3 cellular contexts compared by ENCODE assay signal in genomic region chr4:1290165-1290977, GRCh38.
A peak's percentile ranks its signal among the peaks of the same experiment; 100 is the strongest.
TF ChIP-seq lines count a peak whose summit lies in the region.

No MANE protein-coding gene starts in this region.

TF ChIP-seq in IMR-90, 13 proteins besides CTCF, POLR2A, EP300 and RAD21:
- TF ChIP-seq MAZ (IDR thresholded peaks at IDR 0.05; ENCODE audit: borderline replicate concordance, low read depth, low read length) (no peak), NFE2L2 (IDR thresholded peaks at IDR 0.05; ENCODE audit: low read depth, low read length) (no peak), SMC3 (IDR thresholded peaks at IDR 0.05; ENCODE audit: low read depth, low read length) (no peak), MXI1 (IDR thresholded peaks at IDR 0.05; ENCODE audit: borderline replicate concordance, low read depth, low read length) (no peak), RFX5 (IDR thresholded peaks at IDR 0.05; ENCODE audit: low read depth, low read length) (no peak), BHLHE40 (IDR thresholded peaks at IDR 0.05; ENCODE audit: low read depth, low read length) (no peak), MAFK (IDR thresholded peaks at IDR 0.05; ENCODE audit: low read depth, low read length) (no peak), CHD1 (IDR thresholded peaks at IDR 0.05; ENCODE audit: low read depth, low read length) (no peak), RCOR1 (IDR thresholded peaks at IDR 0.05; ENCODE audit: insufficient replicate concordance, low read length) (no peak), FOS (IDR thresholded peaks at IDR 0.05; ENCODE audit: low read depth, low read length) (no peak), CEBPB (IDR thresholded peaks at IDR 0.05; ENCODE audit: low read depth, low read length) (no peak), ELK1 (IDR thresholded peaks at IDR 0.05; ENCODE audit: borderline replicate concordance, low read depth, low read length) (no peak)
- TF ChIP-seq, protein P1, sequence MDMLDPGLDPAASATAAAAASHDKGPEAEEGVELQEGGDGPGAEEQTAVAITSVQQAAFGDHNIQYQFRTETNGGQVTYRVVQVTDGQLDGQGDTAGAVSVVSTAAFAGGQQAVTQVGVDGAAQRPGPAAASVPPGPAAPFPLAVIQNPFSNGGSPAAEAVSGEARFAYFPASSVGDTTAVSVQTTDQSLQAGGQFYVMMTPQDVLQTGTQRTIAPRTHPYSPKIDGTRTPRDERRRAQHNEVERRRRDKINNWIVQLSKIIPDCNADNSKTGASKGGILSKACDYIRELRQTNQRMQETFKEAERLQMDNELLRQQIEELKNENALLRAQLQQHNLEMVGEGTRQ (IDR thresholded peaks at IDR 0.05; ENCODE audit: low read depth, low read length) = no peak

TF ChIP-seq in K562, 482 proteins besides CTCF, POLR2A, EP300 and RAD21:
- TF ChIP-seq SIN3A (IDR thresholded peaks at IDR 0.05; ENCODE audit: borderline replicate concordance in 2 of 2, control insufficient read depth in 1 of 2, low read depth in 2 of 2, low read length in 2 of 2) (peak in 1 of 2 experiments; percentile 20; a peak in 1 of 4 replicates), ESRRA (IDR thresholded peaks at IDR 0.05; ENCODE audit: borderline replicate concordance, low read depth) (peak; percentile 80), ZC3H4 (CRISPR knock-in tag; IDR thresholded peaks at IDR 0.05; ENCODE audit: borderline replicate concordance) (peak; percentile 48; the same call in 1 of the 2 replicates), PCBP1 (IDR thresholded peaks at IDR 0.05; ENCODE audit: low read depth, low read length, poor library complexity, severe bottlenecking) (peak; percentile 59), ZBED1 (IDR thresholded peaks at IDR 0.05) (no peak), RBBP5 (IDR thresholded peaks at IDR 0.05; ENCODE audit: borderline replicate concordance, insufficient read depth, low read length, poor library complexity, severe bottlenecking) (peak; percentile 74), COPS2 (conservative IDR thresholded peaks at IDR 0.05) (no peak), CEBPG (CRISPR knock-in tag; IDR thresholded peaks at IDR 0.05) (peak; percentile 41; the same call in 1 of the 2 replicates), CEBPG (tag; conservative IDR thresholded peaks at IDR 0.05 in 1 of 2, IDR thresholded peaks at IDR 0.05 in 1 of 2) (no peak), ZNF586 (CRISPR knock-in tag; conservative IDR thresholded peaks at IDR 0.05) (no peak), ZNF766 (CRISPR knock-in tag; conservative IDR thresholded peaks at IDR 0.05) (0 out of 2 replicates have a peak, but pooled peaks have one; percentile 39), LCOR (CRISPR knock-in tag; IDR thresholded peaks at IDR 0.05) (no peak), MYNN (IDR thresholded peaks at IDR 0.05) (0 out of 2 replicates have a peak, but pooled peaks have one; percentile 1), MYNN (CRISPR knock-in tag; IDR thresholded peaks at IDR 0.05) (no peak), GTF2A2 (tag; IDR thresholded peaks at IDR 0.05) (no peak), PKNOX1 (IDR thresholded peaks at IDR 0.05) (0 out of 2 replicates have a peak, but pooled peaks have one; percentile 15), YBX1 (IDR thresholded peaks at IDR 0.05) (no peak), TRIM28 (IDR thresholded peaks at IDR 0.05) (no peak), SAP30 (IDR thresholded peaks at IDR 0.05; ENCODE audit: borderline replicate concordance, insufficient read depth, low read depth, low read length, poor library complexity, severe bottlenecking) (peak; percentile 65), MEIS2 (IDR thresholded peaks at IDR 0.05; ENCODE audit: partially characterized antibody) (peak; percentile 7), CHD1 (IDR thresholded peaks at IDR 0.05; ENCODE audit: low read length) (peak; percentile 77)
- TF ChIP-seq, protein P2, sequence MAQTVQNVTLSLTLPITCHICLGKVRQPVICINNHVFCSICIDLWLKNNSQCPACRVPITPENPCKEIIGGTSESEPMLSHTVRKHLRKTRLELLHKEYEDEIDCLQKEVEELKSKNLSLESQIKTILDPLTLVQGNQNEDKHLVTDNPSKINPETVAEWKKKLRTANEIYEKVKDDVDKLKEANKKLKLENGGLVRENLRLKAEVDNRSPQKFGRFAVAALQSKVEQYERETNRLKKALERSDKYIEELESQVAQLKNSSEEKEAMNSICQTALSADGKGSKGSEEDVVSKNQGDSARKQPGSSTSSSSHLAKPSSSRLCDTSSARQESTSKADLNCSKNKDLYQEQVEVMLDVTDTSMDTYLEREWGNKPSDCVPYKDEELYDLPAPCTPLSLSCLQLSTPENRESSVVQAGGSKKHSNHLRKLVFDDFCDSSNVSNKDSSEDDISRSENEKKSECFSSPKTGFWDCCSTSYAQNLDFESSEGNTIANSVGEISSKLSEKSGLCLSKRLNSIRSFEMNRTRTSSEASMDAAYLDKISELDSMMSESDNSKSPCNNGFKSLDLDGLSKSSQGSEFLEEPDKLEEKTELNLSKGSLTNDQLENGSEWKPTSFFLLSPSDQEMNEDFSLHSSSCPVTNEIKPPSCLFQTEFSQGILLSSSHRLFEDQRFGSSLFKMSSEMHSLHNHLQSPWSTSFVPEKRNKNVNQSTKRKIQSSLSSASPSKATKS (CRISPR knock-in tag; IDR thresholded peaks at IDR 0.05) = no peak
- TF ChIP-seq, protein P3, sequence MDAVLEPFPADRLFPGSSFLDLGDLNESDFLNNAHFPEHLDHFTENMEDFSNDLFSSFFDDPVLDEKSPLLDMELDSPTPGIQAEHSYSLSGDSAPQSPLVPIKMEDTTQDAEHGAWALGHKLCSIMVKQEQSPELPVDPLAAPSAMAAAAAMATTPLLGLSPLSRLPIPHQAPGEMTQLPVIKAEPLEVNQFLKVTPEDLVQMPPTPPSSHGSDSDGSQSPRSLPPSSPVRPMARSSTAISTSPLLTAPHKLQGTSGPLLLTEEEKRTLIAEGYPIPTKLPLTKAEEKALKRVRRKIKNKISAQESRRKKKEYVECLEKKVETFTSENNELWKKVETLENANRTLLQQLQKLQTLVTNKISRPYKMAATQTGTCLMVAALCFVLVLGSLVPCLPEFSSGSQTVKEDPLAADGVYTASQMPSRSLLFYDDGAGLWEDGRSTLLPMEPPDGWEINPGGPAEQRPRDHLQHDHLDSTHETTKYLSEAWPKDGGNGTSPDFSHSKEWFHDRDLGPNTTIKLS (IDR thresholded peaks at IDR 0.05; ENCODE audit: borderline replicate concordance, low read depth) = 0 out of 2 replicates have a peak, but pooled peaks have one; percentile 30

TF ChIP-seq in HepG2, 621 proteins besides CTCF, POLR2A, EP300 and RAD21 (continues in another document):
- TF ChIP-seq UBTF (CRISPR knock-in tag; IDR thresholded peaks at IDR 0.05) (peak; percentile 35; the same call in 1 of the 2 replicates), NFIB (CRISPR knock-in tag; IDR thresholded peaks at IDR 0.05; ENCODE audit: borderline replicate concordance) (no peak), RARG (CRISPR knock-in tag; IDR thresholded peaks at IDR 0.05; ENCODE audit: low read depth) (no peak), RBFOX2 (IDR thresholded peaks at IDR 0.05; ENCODE audit: low read depth, low read length) (no peak; the same call in 1 of the 2 replicates), ZNF143 (CRISPR knock-in tag; IDR thresholded peaks at IDR 0.05) (peak; percentile 48; the same call in 1 of the 2 replicates), ZNF556 (CRISPR knock-in tag; IDR thresholded peaks at IDR 0.05; ENCODE audit: borderline replicate concordance) (peak; percentile 44; the same call in 1 of the 2 replicates), MTF2 (CRISPR knock-in tag; IDR thresholded peaks at IDR 0.05; ENCODE audit: borderline replicate concordance) (no peak), MYNN (CRISPR knock-in tag; IDR thresholded peaks at IDR 0.05; ENCODE audit: low read depth) (no peak), ZNF432 (CRISPR knock-in tag; IDR thresholded peaks at IDR 0.05; ENCODE audit: borderline replicate concordance) (0 out of 2 replicates have a peak, but pooled peaks have one; percentile 29), ZNF136 (CRISPR knock-in tag; IDR thresholded peaks at IDR 0.05; ENCODE audit: low read depth) (no peak), NFKB2 (CRISPR knock-in tag; IDR thresholded peaks at IDR 0.05; ENCODE audit: borderline replicate concordance) (peak; percentile 45; the same call in 1 of the 2 replicates), ZNF777 (CRISPR knock-in tag; IDR thresholded peaks at IDR 0.05) (peak; percentile 21; the same call in 1 of the 2 replicates), MED13 (CRISPR knock-in tag; IDR thresholded peaks at IDR 0.05) (no peak), SIN3A (IDR thresholded peaks at IDR 0.05; ENCODE audit: borderline replicate concordance, low read depth, low read length) (0 out of 2 replicates have a peak, but pooled peaks have one; percentile 21), ZNF850 (CRISPR knock-in tag; conservative IDR thresholded peaks at IDR 0.05) (no peak), IKZF4 (CRISPR knock-in tag; IDR thresholded peaks at IDR 0.05; ENCODE audit: borderline replicate concordance, low read depth, not compliant biosample characterization) (no peak), MYC (CRISPR knock-in tag; IDR thresholded peaks at IDR 0.05; ENCODE audit: borderline replicate concordance) (no peak), ZNF746 (CRISPR knock-in tag; IDR thresholded peaks at IDR 0.05) (no peak), LCORL (IDR thresholded peaks at IDR 0.05) (no peak), LCORL (CRISPR knock-in tag; IDR thresholded peaks at IDR 0.05) (no peak), ZNF138 (CRISPR knock-in tag; IDR thresholded peaks at IDR 0.05; ENCODE audit: low read depth) (peak; percentile 36; the same call in 1 of the 2 replicates)
- TF ChIP-seq, protein P4, sequence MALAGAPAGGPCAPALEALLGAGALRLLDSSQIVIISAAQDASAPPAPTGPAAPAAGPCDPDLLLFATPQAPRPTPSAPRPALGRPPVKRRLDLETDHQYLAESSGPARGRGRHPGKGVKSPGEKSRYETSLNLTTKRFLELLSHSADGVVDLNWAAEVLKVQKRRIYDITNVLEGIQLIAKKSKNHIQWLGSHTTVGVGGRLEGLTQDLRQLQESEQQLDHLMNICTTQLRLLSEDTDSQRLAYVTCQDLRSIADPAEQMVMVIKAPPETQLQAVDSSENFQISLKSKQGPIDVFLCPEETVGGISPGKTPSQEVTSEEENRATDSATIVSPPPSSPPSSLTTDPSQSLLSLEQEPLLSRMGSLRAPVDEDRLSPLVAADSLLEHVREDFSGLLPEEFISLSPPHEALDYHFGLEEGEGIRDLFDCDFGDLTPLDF (CRISPR knock-in tag; IDR thresholded peaks at IDR 0.05) = no peak
- TF ChIP-seq, protein P5, sequence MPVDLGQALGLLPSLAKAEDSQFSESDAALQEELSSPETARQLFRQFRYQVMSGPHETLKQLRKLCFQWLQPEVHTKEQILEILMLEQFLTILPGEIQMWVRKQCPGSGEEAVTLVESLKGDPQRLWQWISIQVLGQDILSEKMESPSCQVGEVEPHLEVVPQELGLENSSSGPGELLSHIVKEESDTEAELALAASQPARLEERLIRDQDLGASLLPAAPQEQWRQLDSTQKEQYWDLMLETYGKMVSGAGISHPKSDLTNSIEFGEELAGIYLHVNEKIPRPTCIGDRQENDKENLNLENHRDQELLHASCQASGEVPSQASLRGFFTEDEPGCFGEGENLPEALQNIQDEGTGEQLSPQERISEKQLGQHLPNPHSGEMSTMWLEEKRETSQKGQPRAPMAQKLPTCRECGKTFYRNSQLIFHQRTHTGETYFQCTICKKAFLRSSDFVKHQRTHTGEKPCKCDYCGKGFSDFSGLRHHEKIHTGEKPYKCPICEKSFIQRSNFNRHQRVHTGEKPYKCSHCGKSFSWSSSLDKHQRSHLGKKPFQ (CRISPR knock-in tag; IDR thresholded peaks at IDR 0.05; ENCODE audit: insufficient replicate concordance) = no peak
- TF ChIP-seq, protein P6, sequence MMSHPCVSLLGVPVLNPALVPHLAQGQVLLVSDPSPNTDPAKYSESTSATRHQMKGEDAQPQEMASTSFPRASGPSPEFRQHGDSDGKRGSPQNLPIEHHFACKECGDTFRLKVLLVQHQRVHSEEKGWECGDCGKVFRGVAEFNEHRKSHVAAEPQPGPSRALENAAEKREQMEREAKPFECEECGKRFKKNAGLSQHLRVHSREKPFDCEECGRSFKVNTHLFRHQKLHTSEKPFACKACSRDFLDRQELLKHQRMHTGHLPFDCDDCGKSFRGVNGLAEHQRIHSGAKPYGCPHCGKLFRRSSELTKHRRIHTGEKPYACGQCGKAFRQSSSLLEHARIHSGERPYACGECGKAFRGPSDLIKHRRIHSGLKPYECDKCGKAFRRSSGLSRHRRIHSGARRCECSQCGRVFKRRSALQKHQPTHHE (CRISPR knock-in tag; IDR thresholded peaks at IDR 0.05; ENCODE audit: borderline replicate concordance) = 0 out of 2 replicates have a peak, but pooled peaks have one; percentile 55
- TF ChIP-seq, protein P7, sequence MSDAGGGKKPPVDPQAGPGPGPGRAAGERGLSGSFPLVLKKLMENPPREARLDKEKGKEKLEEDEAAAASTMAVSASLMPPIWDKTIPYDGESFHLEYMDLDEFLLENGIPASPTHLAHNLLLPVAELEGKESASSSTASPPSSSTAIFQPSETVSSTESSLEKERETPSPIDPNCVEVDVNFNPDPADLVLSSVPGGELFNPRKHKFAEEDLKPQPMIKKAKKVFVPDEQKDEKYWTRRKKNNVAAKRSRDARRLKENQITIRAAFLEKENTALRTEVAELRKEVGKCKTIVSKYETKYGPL (CRISPR knock-in tag; IDR thresholded peaks at IDR 0.05) = no peak
